In the genomic region with DNA sequence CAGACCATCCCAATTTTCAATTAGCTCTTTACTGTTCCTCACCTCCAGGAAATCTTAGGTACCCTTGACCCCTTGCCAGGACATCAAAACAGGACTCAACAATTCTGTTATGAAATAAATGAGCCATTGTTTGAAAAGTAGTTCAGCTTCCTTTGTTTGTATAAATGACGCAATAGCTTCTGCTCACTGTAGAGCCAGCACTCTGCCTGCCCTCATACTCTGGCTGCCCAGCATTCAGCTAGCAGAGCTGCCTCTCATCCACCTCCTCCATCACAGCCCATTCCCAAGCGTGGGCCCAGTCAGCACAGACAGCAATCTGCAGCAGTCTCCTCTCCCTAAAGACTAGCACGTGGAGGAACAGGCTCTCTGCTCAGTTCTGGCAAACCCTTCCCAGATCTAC, we compare ENCODE assay signal across 23 cellular contexts.
DNase-seq lines count a peak whose midpoint lies in the region; ATAC-seq and TF ChIP-seq lines count a peak whose summit lies in the region.
"Had no signal": no experiment of that assay in that cellular context is flagged by ENCODE, and none has a peak within 500 bp of the region (broad histone marks: within the 10 kb centered on the region; RNA-seq: fewer than 3 reads in every experiment).

No MANE protein-coding gene starts in this region.

- ATAC-seq in WTC11 (no peak), left lobe of liver (peak; percentile 81), GM18498 (IDR thresholded peaks at IDR 0.05; ENCODE audit: unreplicated experiment) (no peak)
- peak; percentile 16 for ATAC-seq in stimulated activated effector memory CD8-positive, alpha-beta T cell treated with anti-CD3 and anti-CD28 coated beads, Interleukin-12 subunit alpha, Interleukin-12 subunit beta, amount 100 ng/mL, for 72 hours
- ATAC-seq: activated naive CD4-positive, alpha-beta T cell treated with anti-CD3 and anti-CD28 coated beads, Interleukin-2, amount 50 U/mL, for 72 hours; naive thymus-derived CD4-positive, alpha-beta T cell had no signal

- CTCF ChIA-PET in WTC11 (lab: Charles Lee): no interaction called here

- no peak overlapping the region for H3K27ac Mint-ChIP-seq in WTC11
- no peak overlapping the region for H3K27ac Mint-ChIP-seq in stimulated activated effector memory CD8-positive, alpha-beta T cell treated with anti-CD3 and anti-CD28 coated beads, Interleukin-12 subunit alpha, Interleukin-12 subunit beta, amount 100 ng/mL, for 72 hours
- H3K27ac Mint-ChIP-seq: activated naive CD4-positive, alpha-beta T cell treated with anti-CD3 and anti-CD28 coated beads, Interleukin-2, amount 50 U/mL, for 72 hours; CD14-positive monocyte; endodermal cell; mesothelial cell of epicardium; naive thymus-derived CD4-positive, alpha-beta T cell had no signal

- peaks cover 3% of the 10 kb centered on the region for H3K36me3 Mint-ChIP-seq in WTC11
- no peaks in the 10 kb centered on the region for H3K36me3 Mint-ChIP-seq in stimulated activated effector memory CD8-positive, alpha-beta T cell treated with anti-CD3 and anti-CD28 coated beads, Interleukin-12 subunit alpha, Interleukin-12 subunit beta, amount 100 ng/mL, for 72 hours
- H3K36me3 Mint-ChIP-seq: CD14-positive monocyte; mesothelial cell of epicardium; naive thymus-derived CD4-positive, alpha-beta T cell had no signal

- H3K9me3 Mint-ChIP-seq in WTC11: peaks cover 29% of the 10 kb centered on the region
- peaks cover 6% of the 10 kb centered on the region for H3K9me3 Mint-ChIP-seq in stimulated activated effector memory CD8-positive, alpha-beta T cell treated with anti-CD3 and anti-CD28 coated beads, Interleukin-12 subunit alpha, Interleukin-12 subunit beta, amount 100 ng/mL, for 72 hours
- H3K9me3 Mint-ChIP-seq: endodermal cell had no signal

- no peaks in the 10 kb centered on the region for H3K27me3 Mint-ChIP-seq in WTC11 (ENCODE audit: low read depth)

- peaks cover 33% of the 10 kb centered on the region for H3K4me1 Mint-ChIP-seq in WTC11
- H3K4me1 Mint-ChIP-seq in stimulated activated effector memory CD8-positive, alpha-beta T cell treated with anti-CD3 and anti-CD28 coated beads, Interleukin-12 subunit alpha, Interleukin-12 subunit beta, amount 100 ng/mL, for 72 hours: no peaks in the 10 kb centered on the region
- H3K4me1 Mint-ChIP-seq: CD14-positive monocyte; endodermal cell; mesothelial cell of epicardium; naive thymus-derived CD4-positive, alpha-beta T cell had no signal

- no peak overlapping the region for H3K4me3 Mint-ChIP-seq in WTC11
- H3K4me3 Mint-ChIP-seq in stimulated activated effector memory CD8-positive, alpha-beta T cell treated with anti-CD3 and anti-CD28 coated beads, Interleukin-12 subunit alpha, Interleukin-12 subunit beta, amount 100 ng/mL, for 72 hours: no peak overlapping the region
- H3K4me3 Mint-ChIP-seq: CD14-positive monocyte; endodermal cell; mesothelial cell of epicardium; naive thymus-derived CD4-positive, alpha-beta T cell had no signal

- DNase-seq in HT1080 (ENCODE audit: low read depth) (peak; percentile 74), WTC11 (ENCODE audit: low spot score) (no peak), left lobe of liver (ENCODE audit: low spot score) (no peak), NCI-H2227 (lab: John Stamatoyannopoulos, UW; ENCODE audit: unreplicated experiment) (no peak)
- DNase-seq in stimulated activated effector memory CD8-positive, alpha-beta T cell treated with anti-CD3 and anti-CD28 coated beads, Interleukin-12 subunit alpha, Interleukin-12 subunit beta, amount 100 ng/mL, for 72 hours (ENCODE audit: low spot score in 2 of 2): no peak
- DNase-seq in activated CD4-positive, alpha-beta T cell treated with anti-CD3 and anti-CD28 coated beads for 1 hour: no peak
- DNase-seq: activated CD4-positive, alpha-beta T cell treated with anti-CD3 and anti-CD28 coated beads for 4 hours; activated T-cell treated with anti-CD3 and anti-CD28 coated beads for 4 hours; aorta; EL; endodermal cell; GM23248; left ventricle myocardium inferior; naive thymus-derived CD4-positive, alpha-beta T cell; NCI-H2029 treated with DMSO at 0.1 percent for 48 hours; NCI-H446; SK-N-SH; stimulated activated CD4-positive, alpha-beta T cell treated with anti-CD3 and anti-CD28 coated beads, Interleukin-2, amount 100 ng/mL, for 24 hours; T-helper 2 cell had no signal

- POLR2A ChIA-PET in WTC11 (lab: Charles Lee): no interaction called here

- TF ChIP-seq CTCF in WTC11 (IDR thresholded peaks at IDR 0.05): no peak

TF ChIP-seq in WTC11, 78 proteins besides CTCF, POLR2A, EP300 and RAD21:
- no peak for TF ChIP-seq ZNF416 (CRISPR knock-in tag; IDR thresholded peaks at IDR 0.05)
- no peak for TF ChIP-seq FOXP1 (CRISPR knock-in tag; IDR thresholded peaks at IDR 0.05; ENCODE audit: borderline replicate concordance)
- TF ChIP-seq, protein P1, sequence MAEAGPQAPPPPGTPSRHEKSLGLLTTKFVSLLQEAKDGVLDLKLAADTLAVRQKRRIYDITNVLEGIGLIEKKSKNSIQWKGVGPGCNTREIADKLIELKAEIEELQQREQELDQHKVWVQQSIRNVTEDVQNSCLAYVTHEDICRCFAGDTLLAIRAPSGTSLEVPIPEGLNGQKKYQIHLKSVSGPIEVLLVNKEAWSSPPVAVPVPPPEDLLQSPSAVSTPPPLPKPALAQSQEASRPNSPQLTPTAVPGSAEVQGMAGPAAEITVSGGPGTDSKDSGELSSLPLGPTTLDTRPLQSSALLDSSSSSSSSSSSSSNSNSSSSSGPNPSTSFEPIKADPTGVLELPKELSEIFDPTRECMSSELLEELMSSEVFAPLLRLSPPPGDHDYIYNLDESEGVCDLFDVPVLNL (CRISPR knock-in tag; IDR thresholded peaks at IDR 0.05; ENCODE audit: borderline replicate concordance, low read depth): no peak
- peak; percentile 91 for TF ChIP-seq GABPB1 (CRISPR knock-in tag; IDR thresholded peaks at IDR 0.05)
- TF ChIP-seq, protein P2, sequence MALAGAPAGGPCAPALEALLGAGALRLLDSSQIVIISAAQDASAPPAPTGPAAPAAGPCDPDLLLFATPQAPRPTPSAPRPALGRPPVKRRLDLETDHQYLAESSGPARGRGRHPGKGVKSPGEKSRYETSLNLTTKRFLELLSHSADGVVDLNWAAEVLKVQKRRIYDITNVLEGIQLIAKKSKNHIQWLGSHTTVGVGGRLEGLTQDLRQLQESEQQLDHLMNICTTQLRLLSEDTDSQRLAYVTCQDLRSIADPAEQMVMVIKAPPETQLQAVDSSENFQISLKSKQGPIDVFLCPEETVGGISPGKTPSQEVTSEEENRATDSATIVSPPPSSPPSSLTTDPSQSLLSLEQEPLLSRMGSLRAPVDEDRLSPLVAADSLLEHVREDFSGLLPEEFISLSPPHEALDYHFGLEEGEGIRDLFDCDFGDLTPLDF (CRISPR knock-in tag; IDR thresholded peaks at IDR 0.05): no peak

Comparison
In these comparisons a context has a peak if more than half of its experiments do, and no peak if none do; other contexts are left out.
1. ATAC-seq: peak in left lobe of liver (single experiment) and stimulated activated effector memory CD8-positive, alpha-beta T cell treated with anti-CD3 and anti-CD28 coated beads, Interleukin-12 subunit alpha, Interleukin-12 subunit beta, amount 100 ng/mL, for 72 hours (single experiment); none in WTC11 (single experiment) and GM18498 (single experiment).